16 cellular contexts compared by ENCODE assay signal in the genomic region with DNA sequence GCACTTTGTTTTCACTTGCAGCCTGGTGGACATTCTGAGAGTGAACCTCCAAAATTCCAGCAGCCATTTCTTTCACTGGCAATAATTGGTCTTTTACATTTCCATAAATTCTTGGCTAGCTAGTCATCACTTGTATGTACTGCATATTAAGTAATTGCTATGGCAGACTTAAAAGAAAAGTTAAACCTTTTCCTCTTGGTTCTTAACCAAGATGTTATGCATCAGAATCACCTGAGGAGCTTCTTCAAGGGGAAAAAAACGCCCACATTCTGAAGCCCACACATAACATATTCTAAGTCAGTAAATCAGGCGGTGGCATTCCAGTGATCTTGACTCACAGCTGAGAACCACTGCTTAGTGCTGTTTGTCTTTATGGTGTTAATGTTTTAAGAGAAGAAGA. TPM values are rescaled to one million over a fixed set of nuclear protein-coding genes. Genes with fewer than 3 reads are reported as not detected.
DNase-seq lines count a peak whose midpoint lies in the region; ATAC-seq and TF ChIP-seq lines count a peak whose summit lies in the region.
"Had no signal": no experiment of that assay in that cellular context is flagged by ENCODE, and none has a peak within 500 bp of the region (broad histone marks: within the 10 kb centered on the region; RNA-seq: fewer than 3 reads in every experiment).

No MANE protein-coding gene starts in this region.

- H3K4me1 ChIP-seq in adipocyte (ENCODE audit: control insufficient read depth, insufficient read depth, low read length) = peaks cover 8% of the 10 kb centered on the region

- no peaks in the 10 kb centered on the region for H3K9me3 Mint-ChIP-seq in stimulated activated effector memory CD8-positive, alpha-beta T cell treated with anti-CD3 and anti-CD28 coated beads, Interleukin-12 subunit alpha, Interleukin-12 subunit beta, amount 100 ng/mL, for 72 hours
- H3K9me3 Mint-ChIP-seq: brain; natural killer cell treated with Interleukin-12 subunit alpha and Interleukin-12 subunit beta and Interleukin-15 and Interleukin-18, amount 100 ng/mL, for 72 hours had no signal

- no peak overlapping the region for H3K9ac ChIP-seq in adipocyte (ENCODE audit: low read length)

- H3K27ac Mint-ChIP-seq in stimulated activated effector memory CD8-positive, alpha-beta T cell treated with anti-CD3 and anti-CD28 coated beads, Interleukin-12 subunit alpha, Interleukin-12 subunit beta, amount 100 ng/mL, for 72 hours = no peak overlapping the region
- H3K27ac Mint-ChIP-seq: brain; natural killer cell treated with Interleukin-12 subunit alpha and Interleukin-12 subunit beta and Interleukin-15 and Interleukin-18, amount 100 ng/mL, for 72 hours had no signal

- H3K36me3 Mint-ChIP-seq in stimulated activated effector memory CD8-positive, alpha-beta T cell treated with anti-CD3 and anti-CD28 coated beads, Interleukin-12 subunit alpha, Interleukin-12 subunit beta, amount 100 ng/mL, for 72 hours = peaks cover 89% of the 10 kb centered on the region

- no peak for ATAC-seq in stimulated activated effector memory CD8-positive, alpha-beta T cell treated with anti-CD3 and anti-CD28 coated beads, Interleukin-12 subunit alpha, Interleukin-12 subunit beta, amount 100 ng/mL, for 72 hours
- ATAC-seq in GM21723 (IDR thresholded peaks at IDR 0.05; ENCODE audit: unreplicated experiment) = no peak
- ATAC-seq: natural killer cell treated with Interleukin-12 subunit alpha and Interleukin-12 subunit beta and Interleukin-15 and Interleukin-18, amount 100 ng/mL, for 72 hours had no signal

- peaks cover 85% of the 10 kb centered on the region for H3K36me3 ChIP-seq in adipocyte (ENCODE audit: control insufficient read depth, insufficient read depth, low read length, severe bottlenecking)

- H3K4me1 Mint-ChIP-seq in stimulated activated effector memory CD8-positive, alpha-beta T cell treated with anti-CD3 and anti-CD28 coated beads, Interleukin-12 subunit alpha, Interleukin-12 subunit beta, amount 100 ng/mL, for 72 hours = no peaks in the 10 kb centered on the region
- H3K4me1 Mint-ChIP-seq: brain had no signal

- H3K9me3 ChIP-seq in adipocyte (ENCODE audit: control insufficient read depth, low read length) = no peaks in the 10 kb centered on the region

- H3K27me3 ChIP-seq in adipocyte (replicated peaks; ENCODE audit: control insufficient read depth, insufficient read depth, low read length) = no peaks in the 10 kb centered on the region

- DNase-seq in A172 (ENCODE audit: low spot score) (peak; percentile 34), GM03348 (ENCODE audit: low spot score) (peak; percentile 22), adipocyte (ENCODE audit: low read depth) (peak; percentile 32), foreskin fibroblast (peak; percentile 16 to 53), DMS53 (lab: John Stamatoyannopoulos, UW) (no peak), NCI-H524 (lab: John Stamatoyannopoulos, UW) (no peak)
- no peak for DNase-seq in stimulated activated effector memory CD8-positive, alpha-beta T cell treated with anti-CD3 and anti-CD28 coated beads, Interleukin-12 subunit alpha, Interleukin-12 subunit beta, amount 100 ng/mL, for 72 hours (ENCODE audit: low spot score in 2 of 2)
- DNase-seq: MM.1S, NCI-H2081, NCI-H526, PC-9, SW 1271 had no signal

- H3K4me3 ChIP-seq in adipocyte (ENCODE audit: low read length) (no peak overlapping the region), foreskin fibroblast (ENCODE audit: low read depth in 1 of 2, low read length in 2 of 2) (no peak overlapping the region)
- H3K4me3 ChIP-seq: lung, PC-9 had no signal

- no peak for TF ChIP-seq CTCF in foreskin fibroblast (IDR thresholded peaks at IDR 0.05; ENCODE audit: low read depth, low read length)

- no peak overlapping the region for H3K4me3 Mint-ChIP-seq in stimulated activated effector memory CD8-positive, alpha-beta T cell treated with anti-CD3 and anti-CD28 coated beads, Interleukin-12 subunit alpha, Interleukin-12 subunit beta, amount 100 ng/mL, for 72 hours
- H3K4me3 Mint-ChIP-seq: brain; natural killer cell treated with Interleukin-12 subunit alpha and Interleukin-12 subunit beta and Interleukin-15 and Interleukin-18, amount 100 ng/mL, for 72 hours had no signal

RNA-seq across cellular contexts. Expression of a gene that starts 37.0 kb away (rescaled TPM):
- 18.5 and 19.3 TPM in 2 replicates for total RNA-seq in A172 (2014; rRNA removed; shearing (Covaris generic))

RNA-seq across cellular contexts. Expression of a gene that starts 37.8 kb away (rescaled TPM):
- 13.2 and 15.7 TPM in 2 replicates for total RNA-seq in A172 (2014; rRNA removed; shearing (Covaris generic))

Comparison
In these comparisons a context has a peak if more than half of its experiments do, and no peak if none do; other contexts are left out.
1. DNase-seq: peak in A172 (single experiment), GM03348 (single experiment), adipocyte (single experiment) and foreskin fibroblast (2 of 2); none in DMS53 (single experiment), stimulated activated effector memory CD8-positive, alpha-beta T cell treated with anti-CD3 and anti-CD28 coated beads, Interleukin-12 subunit alpha, Interleukin-12 subunit beta, amount 100 ng/mL, for 72 hours (0 of 2) and NCI-H524 (0 of 2).